21 cellular contexts compared by ENCODE assay signal in genomic region chr2:239382384-239382880, GRCh38. TPM values are rescaled to one million over a fixed set of nuclear protein-coding genes. Genes with fewer than 3 reads are reported as not detected.
DNase-seq lines count a peak whose midpoint lies in the region; ATAC-seq and TF ChIP-seq lines count a peak whose summit lies in the region.
"Had no signal": no experiment of that assay in that cellular context is flagged by ENCODE, and none has a peak within 500 bp of the region (broad histone marks: within the 10 kb centered on the region; RNA-seq: fewer than 3 reads in every experiment).

No MANE protein-coding gene starts in this region.

- H3K4me3 ChIP-seq in CD8-positive, alpha-beta T cell (ENCODE audit: low read depth, low read length) = no peak overlapping the region
- H3K4me3 ChIP-seq: body of pancreas, GM12878, right lobe of liver, thyroid gland had no signal

- no peaks in the 10 kb centered on the region for H3K9me3 ChIP-seq in CD8-positive, alpha-beta T cell (ENCODE audit: low read length)
- H3K9me3 ChIP-seq: body of pancreas, right lobe of liver, SK-N-SH, thyroid gland had no signal

- H3K36me3 Mint-ChIP-seq in activated naive CD4-positive, alpha-beta T cell treated with anti-CD3 and anti-CD28 coated beads for 36 hours (ENCODE audit: low read depth) = peaks cover 11% of the 10 kb centered on the region
- peaks cover 16% of the 10 kb centered on the region for H3K36me3 Mint-ChIP-seq in CD8-positive, alpha-beta T cell
- H3K36me3 Mint-ChIP-seq in brain = peaks cover 66% of the 10 kb centered on the region
- peaks cover 44% of the 10 kb centered on the region for H3K36me3 Mint-ChIP-seq in nephron progenitor cell (ENCODE audit: low read depth)

- CTCF ChIA-PET in activated naive CD4-positive, alpha-beta T cell treated with anti-CD3 and anti-CD28 coated beads for 36 hours (lab: Charles Lee) = interaction anchor here (1.4 to 2.6 kb wide), 4 partner anchors 12 to 107 kb away, joined by 4 to 14 read pairs (median 5); partner anchors contain the start of gene HDAC4
- CTCF ChIA-PET in CD8-positive, alpha-beta T cell (lab: Charles Lee) = interaction anchor here (1.0 to 6.1 kb wide), 3 partner anchors 15 to 88 kb away, joined by 3 to 30 read pairs (median 4); no protein-coding TSS in a partner anchor

- H3K36me3 ChIP-seq in CD8-positive, alpha-beta T cell (ENCODE audit: insufficient read depth, low read length) = no peaks in the 10 kb centered on the region
- H3K36me3 ChIP-seq: thyroid gland had no signal

- H3K27me3 ChIP-seq in CD8-positive, alpha-beta T cell (ENCODE audit: insufficient read depth, low read length) = no peaks in the 10 kb centered on the region
- H3K27me3 ChIP-seq: body of pancreas, right lobe of liver, thyroid gland had no signal

- H3K9me3 Mint-ChIP-seq in activated naive CD4-positive, alpha-beta T cell treated with anti-CD3 and anti-CD28 coated beads for 36 hours = no peaks in the 10 kb centered on the region
- no peaks in the 10 kb centered on the region for H3K9me3 Mint-ChIP-seq in CD8-positive, alpha-beta T cell
- H3K9me3 Mint-ChIP-seq in brain = peaks cover 4 to 12% (median 10%) of the 10 kb centered on the region in 5 experiments
- peaks cover 13% of the 10 kb centered on the region for H3K9me3 Mint-ChIP-seq in nephron progenitor cell

- peaks cover 45% of the 10 kb centered on the region for H3K4me1 Mint-ChIP-seq in activated naive CD4-positive, alpha-beta T cell treated with anti-CD3 and anti-CD28 coated beads for 36 hours (ENCODE audit: low read depth)
- H3K4me1 Mint-ChIP-seq in CD8-positive, alpha-beta T cell (ENCODE audit: low read depth) = peaks cover 31% of the 10 kb centered on the region
- H3K4me1 Mint-ChIP-seq in brain (peaks cover 52% of the 10 kb centered on the region), nephron progenitor cell (peaks cover 47% of the 10 kb centered on the region)

- H3K4me3 Mint-ChIP-seq in activated naive CD4-positive, alpha-beta T cell treated with anti-CD3 and anti-CD28 coated beads for 36 hours = no peak overlapping the region
- H3K4me3 Mint-ChIP-seq in CD8-positive, alpha-beta T cell = no peak overlapping the region
- H3K4me3 Mint-ChIP-seq in brain = peak overlapping the region in 1 of 5 experiments; percentile 6
- peak overlapping the region; percentile 60 for H3K4me3 Mint-ChIP-seq in nephron progenitor cell

- no peak for DNase-seq in activated naive CD4-positive, alpha-beta T cell treated with anti-CD3 and anti-CD28 coated beads for 36 hours
- DNase-seq in activated naive CD4-positive, alpha-beta T cell treated with anti-CD3 and anti-CD28 coated beads, Interleukin-2, amount 50 U/mL, for 16 hours = no peak
- no peak for DNase-seq in CD8-positive, alpha-beta T cell
- DNase-seq in nephron progenitor cell = no peak
- no peak for DNase-seq in activated CD4-positive, CD25-positive, alpha-beta regulatory T cell (lab: John Stamatoyannopoulos, UW)
- DNase-seq: ACHN; activated CD4-positive, alpha-beta T cell treated with anti-CD3 and anti-CD28 coated beads for 1 hour; cortex of kidney; NCI-H1436; NCI-H524 treated with DMSO at 0.1 percent for 48 hours; RPMI8226; T1000; thyroid gland had no signal

- POLR2A ChIA-PET in CD8-positive, alpha-beta T cell (lab: Charles Lee) = interaction anchor here (0.9 kb wide), 1 partner anchor 97 kb away, joined by 3 read pairs; no protein-coding TSS in a partner anchor

- intact Hi-C loops in activated naive CD4-positive, alpha-beta T cell treated with anti-CD3 and anti-CD28 coated beads for 36 hours (cut with micrococcal nuclease) = no loop called here
- intact Hi-C loops in CD8-positive, alpha-beta T cell (cut with DNase I, micrococcal nuclease) = loop anchor here in 1 of 2 experiments (5.0 kb wide), 2 partner anchors 55 to 115 kb away; no protein-coding TSS in a partner anchor

- H3K27ac ChIP-seq in CD8-positive, alpha-beta T cell (ENCODE audit: low read depth, low read length) = no peak overlapping the region
- H3K27ac ChIP-seq: body of pancreas, HL-60, right lobe of liver, thyroid gland had no signal

- H3K27me3 Mint-ChIP-seq in activated naive CD4-positive, alpha-beta T cell treated with anti-CD3 and anti-CD28 coated beads for 36 hours (ENCODE audit: low read depth) = no peaks in the 10 kb centered on the region
- H3K27me3 Mint-ChIP-seq in CD8-positive, alpha-beta T cell (ENCODE audit: low read depth) = no peaks in the 10 kb centered on the region
- peaks cover 3% of the 10 kb centered on the region for H3K27me3 Mint-ChIP-seq in brain
- H3K27me3 Mint-ChIP-seq in nephron progenitor cell (ENCODE audit: low read depth, poor library complexity) = peaks cover 7% of the 10 kb centered on the region

- H3K4me1 ChIP-seq in CD8-positive, alpha-beta T cell (ENCODE audit: insufficient read depth, low read length) = peaks cover 17% of the 10 kb centered on the region
- H3K4me1 ChIP-seq: body of pancreas, right lobe of liver, thyroid gland had no signal

- H3K27ac Mint-ChIP-seq in activated naive CD4-positive, alpha-beta T cell treated with anti-CD3 and anti-CD28 coated beads for 36 hours = peak overlapping the region; percentile 95
- H3K27ac Mint-ChIP-seq in CD8-positive, alpha-beta T cell = peak overlapping the region; percentile 41
- H3K27ac Mint-ChIP-seq in brain = peak overlapping the region in 3 of 5 experiments; percentile 38 to 94 (median 91)
- H3K27ac Mint-ChIP-seq in nephron progenitor cell = peak overlapping the region; percentile 91

- ATAC-seq in CD8-positive, alpha-beta T cell = no peak
- ATAC-seq in HG03571 (IDR thresholded peaks at IDR 0.05; ENCODE audit: unreplicated experiment) (no peak), HG02588 (IDR thresholded peaks at IDR 0.05; ENCODE audit: unreplicated experiment) (no peak)
- ATAC-seq: body of pancreas, right lobe of liver had no signal

- no peak for TF ChIP-seq CTCF in CD8-positive, alpha-beta T cell (IDR thresholded peaks at IDR 0.05)
- no peak for TF ChIP-seq CTCF in brain (conservative IDR thresholded peaks at IDR 0.05)
- no peak for TF ChIP-seq CTCF in nephron progenitor cell (IDR thresholded peaks at IDR 0.05)

RNA-seq across cellular contexts. Expression of gene HDAC4, which starts 18.4 kb away (rescaled TPM):
- total RNA-seq in activated naive CD4-positive, alpha-beta T cell treated with anti-CD3 and anti-CD28 coated beads for 36 hours = 10 to 100 TPM; 32.0 to 35.6 TPM
- total RNA-seq in CD8-positive, alpha-beta T cell = 10 to 100 TPM; 28.3 to 35.7 TPM
- polyA plus RNA-seq in brain (ENCODE audit: insufficient read depth, low read depth, low replicate concordance) = 8.5 TPM

Comparison
In these comparisons a context has a peak if more than half of its experiments do, and no peak if none do; other contexts are left out.
1. H3K27ac Mint-ChIP-seq: peak in every context shown above with its lines; median percentile 95 in activated naive CD4-positive, alpha-beta T cell treated with anti-CD3 and anti-CD28 coated beads for 36 hours; 91 in brain; 91 in nephron progenitor cell; 41 in CD8-positive, alpha-beta T cell.